2 cellular contexts compared by ENCODE assay signal in the genomic region with DNA sequence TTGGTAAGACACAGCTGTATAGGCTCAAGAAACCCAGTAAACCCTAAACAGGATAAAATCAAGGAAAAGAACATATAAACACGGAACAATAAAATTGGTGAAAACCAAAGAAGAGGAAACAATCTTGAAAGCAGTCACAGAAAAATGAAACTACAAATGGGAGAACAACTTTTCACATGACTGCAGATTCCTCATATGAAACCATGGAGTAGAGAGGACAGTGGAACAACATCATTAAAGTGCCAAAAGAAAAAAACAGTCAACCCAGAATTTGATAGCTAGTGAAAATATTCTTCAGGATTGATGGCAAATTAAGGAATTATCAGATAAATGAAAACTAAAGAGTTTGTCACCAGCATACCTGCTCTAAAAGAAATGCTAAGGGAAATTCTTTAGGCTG.
A peak's percentile ranks its signal among the peaks of the same experiment; 100 is the strongest.
TF ChIP-seq lines count a peak whose summit lies in the region.

No MANE protein-coding gene starts in this region.

TF ChIP-seq in HepG2, 621 proteins besides CTCF, POLR2A, EP300 and RAD21:
- TF ChIP-seq ZNF317 (CRISPR knock-in tag; IDR thresholded peaks at IDR 0.05) (peak; percentile 93), TERF1 (CRISPR knock-in tag; IDR thresholded peaks at IDR 0.05) (no peak)

TF ChIP-seq in K562, 482 proteins besides CTCF, POLR2A, EP300 and RAD21:
- TF ChIP-seq CBX3 (IDR thresholded peaks at IDR 0.05; ENCODE audit: borderline replicate concordance in 1 of 2, low read length in 2 of 2) (peak in 1 of 2 experiments; percentile 71; a peak in 1 of 3 replicates), TRIM28 (IDR thresholded peaks at IDR 0.05) (peak; percentile 54; the same call in 1 of the 2 replicates), MYC (IDR thresholded peaks at IDR 0.05; ENCODE audit: low read depth, low read length) (no peak), MYC (CRISPR knock-in tag; IDR thresholded peaks at IDR 0.05; ENCODE audit: borderline replicate concordance, low read depth) (no peak), ZKSCAN3 (CRISPR knock-in tag; IDR thresholded peaks at IDR 0.05) (no peak), PHF20 (IDR thresholded peaks at IDR 0.05; ENCODE audit: partially characterized antibody) (no peak), CBX5 (IDR thresholded peaks at IDR 0.05; ENCODE audit: borderline replicate concordance, low read depth) (0 out of 2 replicates have a peak, but pooled peaks have one; percentile 32)
